In genomic region chr21:6110716-6111343, GRCh38 we compare ENCODE assay signal across 8 cellular contexts.
DNase-seq lines count a peak whose midpoint lies in the region; ATAC-seq and TF ChIP-seq lines count a peak whose summit lies in the region.
"Not testable (repeated sequence)": the region's sequence is repeated elsewhere in the genome, so short reads cannot be mapped to it uniquely, and the experiment has no call there.

No MANE protein-coding gene starts in this region.

- not testable (repeated sequence) for H3K9ac ChIP-seq in DND-41 (ENCODE audit: low read depth, low read length)

- not testable (repeated sequence) for H4K20me1 ChIP-seq in DND-41 (ENCODE audit: insufficient read depth, low read length)

- intact Hi-C loops in activated CD4-positive, alpha-beta T cell treated with anti-CD3 and anti-CD28 coated beads for 36 hours (cut with DNase I, micrococcal nuclease); heart left ventricle (cut with DNase I); sciatic nerve (cut with DNase I): not testable (repeated sequence)

- not testable (repeated sequence) for H3K79me2 ChIP-seq in DND-41 (ENCODE audit: insufficient read depth, low read length)

- not testable (repeated sequence) for H3K4me1 Mint-ChIP-seq in activated CD4-positive, alpha-beta T cell treated with anti-CD3 and anti-CD28 coated beads for 36 hours

- H3K4me3 ChIP-seq in DND-41 (ENCODE audit: low read depth in 1 of 2, low read length in 2 of 2), result not testable (repeated sequence)
- H3K4me3 ChIP-seq in heart left ventricle, result peak overlapping the region in 1 of 12 donors; percentile 49

- peak; percentile 52 for ATAC-seq in DND-41 (ENCODE audit: insufficient read depth, low read depth)
- peak; percentile 86 for ATAC-seq in GM19351 (IDR thresholded peaks at IDR 0.05; ENCODE audit: unreplicated experiment)
- ATAC-seq in GM21723 (IDR thresholded peaks at IDR 0.05; ENCODE audit: unreplicated experiment), result peak; percentile 69
- ATAC-seq in HG02970 (IDR thresholded peaks at IDR 0.05; ENCODE audit: low FRiP score, unreplicated experiment), result peak; percentile 71
- peak; percentile 79 for ATAC-seq in HG03439 (IDR thresholded peaks at IDR 0.05; ENCODE audit: unreplicated experiment)
- ATAC-seq in activated CD4-positive, alpha-beta T cell treated with anti-CD3 and anti-CD28 coated beads for 36 hours, result peak; percentile 94
- peak; percentile 80 to 91 (median 88) for ATAC-seq in heart left ventricle
- peak; percentile 93 for ATAC-seq in sciatic nerve

- DNase-seq in DND-41; activated CD4-positive, alpha-beta T cell treated with anti-CD3 and anti-CD28 coated beads for 36 hours; heart left ventricle; sciatic nerve (ENCODE audit: low spot score): not testable (repeated sequence)

- not testable (repeated sequence) for H3K4me1 ChIP-seq in DND-41 (ENCODE audit: insufficient read depth, low read length); heart left ventricle

- not testable (repeated sequence) for H3K36me3 Mint-ChIP-seq in activated CD4-positive, alpha-beta T cell treated with anti-CD3 and anti-CD28 coated beads for 36 hours (ENCODE audit: low read depth)

- not testable (repeated sequence) for H3K4me3 Mint-ChIP-seq in activated CD4-positive, alpha-beta T cell treated with anti-CD3 and anti-CD28 coated beads for 36 hours

- not testable (repeated sequence) for H3K36me3 ChIP-seq in DND-41 (ENCODE audit: insufficient read depth, low read length); heart left ventricle

- POLR2A ChIA-PET in activated CD4-positive, alpha-beta T cell treated with anti-CD3 and anti-CD28 coated beads for 36 hours (lab: Charles Lee), result not testable (repeated sequence)

- not testable (repeated sequence) for TF ChIP-seq CTCF in DND-41 (IDR thresholded peaks at IDR 0.05; ENCODE audit: borderline replicate concordance, extremely low read depth, low read length, poor library complexity, severe bottlenecking); heart left ventricle (IDR thresholded peaks at IDR 0.05)

- TF ChIP-seq POLR2A in heart left ventricle (IDR thresholded peaks at IDR 0.05), result not testable (repeated sequence)

- not testable (repeated sequence) for H3K9me3 ChIP-seq in DND-41 (ENCODE audit: insufficient read depth, low read length, severe bottlenecking); heart left ventricle

- no CpG with 5 or more reads among the region's 110 CpGs for WGBS in heart left ventricle, 4 donors

- not testable (repeated sequence) for H3K9me3 Mint-ChIP-seq in activated CD4-positive, alpha-beta T cell treated with anti-CD3 and anti-CD28 coated beads for 36 hours (ENCODE audit: low read depth)

- not testable (repeated sequence) for H3K27ac Mint-ChIP-seq in activated CD4-positive, alpha-beta T cell treated with anti-CD3 and anti-CD28 coated beads for 36 hours

- H3K27ac ChIP-seq in DND-41 (ENCODE audit: low read length), result not testable (repeated sequence)
- H3K27ac ChIP-seq in heart left ventricle, result peak overlapping the region in 1 of 12 donors; percentile 66

- H3K27me3 ChIP-seq in DND-41 (ENCODE audit: insufficient read depth, low read length, poor library complexity); heart left ventricle: not testable (repeated sequence)

- CTCF ChIA-PET in activated CD4-positive, alpha-beta T cell treated with anti-CD3 and anti-CD28 coated beads for 36 hours (lab: Charles Lee), result not testable (repeated sequence)

- not testable (repeated sequence) for H3K27me3 Mint-ChIP-seq in activated CD4-positive, alpha-beta T cell treated with anti-CD3 and anti-CD28 coated beads for 36 hours

- not testable (repeated sequence) for H2AFZ ChIP-seq in DND-41 (ENCODE audit: low read depth, low read length)

- H3K4me2 ChIP-seq in DND-41 (ENCODE audit: insufficient read depth, low read length), result not testable (repeated sequence)
